ENCODE assay signal across 9 cellular contexts in genomic region chr9:79477955-79478751, GRCh38.
DNase-seq lines count a peak whose midpoint lies in the region; ATAC-seq, FAIRE-seq and TF ChIP-seq lines count a peak whose summit lies in the region.
"Had no signal": no experiment of that assay in that cellular context is flagged by ENCODE, and none has a peak within 500 bp of the region (broad histone marks: within the 10 kb centered on the region; RNA-seq: fewer than 3 reads in every experiment).

No MANE protein-coding gene starts in this region.

- FAIRE-seq in small intestine (lab: Jason Lieb, UNC) = no peak

- H3K27me3 ChIP-seq in DOHH2 (ENCODE audit: control insufficient read depth, low read length) (no peaks in the 10 kb centered on the region), Loucy (ENCODE audit: insufficient read depth, low read length, poor library complexity, severe bottlenecking) (no peaks in the 10 kb centered on the region), small intestine (ENCODE audit: control insufficient read depth in 2 of 2, insufficient read depth in 2 of 2, low read length in 2 of 2) (no peaks in the 10 kb centered on the region)
- H3K27me3 ChIP-seq: Peyer's patch had no signal

- H3K27ac Mint-ChIP-seq in activated naive CD8-positive, alpha-beta T cell = peak overlapping the region; percentile 16

- no peaks in the 10 kb centered on the region for H3K36me3 ChIP-seq in DOHH2 (ENCODE audit: control insufficient read depth, low read length)
- no peaks in the 10 kb centered on the region for H3K36me3 ChIP-seq in Loucy (ENCODE audit: insufficient read depth, low read length)
- no peaks in the 10 kb centered on the region for H3K36me3 ChIP-seq in small intestine (ENCODE audit: control insufficient read depth in 2 of 2, insufficient read depth in 2 of 2, low read length in 2 of 2)
- H3K36me3 ChIP-seq: Peyer's patch had no signal

- H3K4me1 Mint-ChIP-seq in activated naive CD8-positive, alpha-beta T cell (ENCODE audit: low read depth) = peaks cover 10% of the 10 kb centered on the region

- no peaks in the 10 kb centered on the region for H3K27me3 Mint-ChIP-seq in activated naive CD8-positive, alpha-beta T cell

- no peak overlapping the region for H3K27ac ChIP-seq in DOHH2 (ENCODE audit: low read depth, low read length)
- no peak overlapping the region for H3K27ac ChIP-seq in small intestine (ENCODE audit: low read depth in 1 of 2, low read length in 1 of 2)
- H3K27ac ChIP-seq: Peyer's patch had no signal

- H3F3A ChIP-seq in DOHH2 (ENCODE audit: control insufficient read depth, insufficient read depth) = no peaks in the 10 kb centered on the region
- H3F3A ChIP-seq in Loucy (ENCODE audit: low read depth) = 0 out of 2 replicates have a peak, but pooled peaks cover 4% of the 10 kb centered on the region

- no peak overlapping the region for H3K4me3 ChIP-seq in DOHH2 (ENCODE audit: low read length)
- no peak overlapping the region for H3K4me3 ChIP-seq in Loucy (ENCODE audit: low read length, poor library complexity, severe bottlenecking)
- no peak overlapping the region for H3K4me3 ChIP-seq in small intestine (ENCODE audit: low read depth in 1 of 2, low read length in 2 of 2)
- H3K4me3 ChIP-seq: Peyer's patch had no signal

- no peaks in the 10 kb centered on the region for H3K9me3 Mint-ChIP-seq in activated naive CD8-positive, alpha-beta T cell (ENCODE audit: low read depth)

- no peak overlapping the region for H3K4me3 Mint-ChIP-seq in activated naive CD8-positive, alpha-beta T cell

- TF ChIP-seq CTCF in DOHH2 (IDR thresholded peaks at IDR 0.05; ENCODE audit: low read depth, low read length, poor library complexity, severe bottlenecking) (peak; percentile 48), Loucy (conservative IDR thresholded peaks at IDR 0.05; ENCODE audit: low read length) (peak; percentile 87)

- peak; percentile 11 for DNase-seq in kidney tubule cell (ENCODE audit: low spot score)
- DNase-seq in 8988T = no peak
- DNase-seq in OCI-M2 (lab: John Stamatoyannopoulos, UW; ENCODE audit: unreplicated experiment) = no peak
- DNase-seq in small intestine = no peak

- H3K79me2 ChIP-seq in DOHH2 (ENCODE audit: control insufficient read depth, low read length) (no peaks in the 10 kb centered on the region), Loucy (ENCODE audit: insufficient read depth, low read length) (no peaks in the 10 kb centered on the region)

- no peaks in the 10 kb centered on the region for H3K36me3 Mint-ChIP-seq in activated naive CD8-positive, alpha-beta T cell

- no peak overlapping the region for H2AFZ ChIP-seq in Loucy (ENCODE audit: low read length)

- peaks cover 8% of the 10 kb centered on the region for H3K4me1 ChIP-seq in DOHH2 (ENCODE audit: control insufficient read depth, low read length)
- H3K4me1 ChIP-seq in Loucy (ENCODE audit: insufficient read depth, low read length, poor library complexity, severe bottlenecking) = peaks cover 38% of the 10 kb centered on the region
- H3K4me1 ChIP-seq in small intestine (ENCODE audit: control insufficient read depth in 2 of 2, insufficient read depth in 1 of 2, low read depth in 1 of 2, low read length in 1 of 2) = no peaks in the 10 kb centered on the region
- H3K4me1 ChIP-seq: Peyer's patch had no signal

- H3K9me2 ChIP-seq in DOHH2 (replicated peaks; ENCODE audit: control insufficient read depth, low read length) (no peaks in the 10 kb centered on the region), Loucy (replicated peaks; ENCODE audit: low read depth, low read length) (no peaks in the 10 kb centered on the region)

- H4K20me1 ChIP-seq in DOHH2 (ENCODE audit: control insufficient read depth, insufficient read depth, low read depth, low read length) = no peaks in the 10 kb centered on the region
- H4K20me1 ChIP-seq in Loucy (ENCODE audit: insufficient read depth, low read length, poor library complexity, severe bottlenecking) = no peaks in the 10 kb centered on the region

- ATAC-seq in GM21360 (IDR thresholded peaks at IDR 0.05; ENCODE audit: unreplicated experiment) = peak; percentile 78

- H3K9ac ChIP-seq in Loucy (ENCODE audit: low read depth, low read length, poor library complexity, severe bottlenecking) = no peak overlapping the region

- H3K9me3 ChIP-seq in DOHH2 (ENCODE audit: control insufficient read depth, insufficient read depth, low read length) = no peaks in the 10 kb centered on the region
- no peaks in the 10 kb centered on the region for H3K9me3 ChIP-seq in Loucy (ENCODE audit: insufficient read depth, low read depth, low read length)
- no peaks in the 10 kb centered on the region for H3K9me3 ChIP-seq in small intestine (ENCODE audit: control insufficient read depth, low read depth)
- H3K9me3 ChIP-seq: Peyer's patch had no signal

- no peak overlapping the region for H3K4me2 ChIP-seq in DOHH2 (ENCODE audit: low read length)
- no peak overlapping the region for H3K4me2 ChIP-seq in Loucy (ENCODE audit: low read depth, low read length, poor library complexity, severe bottlenecking)

- 40 to 45% (median 44%) methylated on average over 5 of the region's 5 CpGs for WGBS in small intestine, 3 donors
